Comparison of ENCODE assay signal across 13 cellular contexts in the genomic region with DNA sequence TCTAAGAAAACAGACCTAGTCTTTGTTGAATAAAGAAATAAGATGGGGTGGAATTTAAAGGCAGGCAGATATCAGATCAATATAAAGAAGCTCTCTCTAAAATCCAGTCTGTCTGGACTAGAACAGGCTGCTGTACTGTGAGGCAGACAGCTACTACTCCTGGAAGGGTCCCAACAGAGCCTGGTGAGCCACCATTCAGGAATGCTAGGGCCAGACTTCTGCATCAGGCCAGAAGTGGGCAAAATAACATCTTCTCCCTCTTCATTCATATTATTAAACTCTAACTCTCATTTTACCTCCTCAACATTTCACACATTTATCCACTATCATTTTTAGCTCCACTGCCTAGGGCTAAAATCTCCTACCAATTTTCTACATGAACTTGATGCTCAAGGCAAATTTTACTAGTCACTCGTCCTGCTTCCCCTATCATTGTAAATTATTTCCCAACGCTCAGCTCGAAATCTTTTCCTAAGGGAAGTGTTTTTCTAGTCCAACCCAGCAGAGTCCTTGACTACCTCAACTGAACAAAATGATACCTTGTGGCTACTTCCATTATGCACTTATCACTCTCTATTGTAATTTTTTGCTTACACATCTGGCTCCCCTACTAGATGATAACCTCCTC.
A peak's percentile ranks its signal among the peaks of the same experiment; 100 is the strongest.
DNase-seq lines count a peak whose midpoint lies in the region; TF ChIP-seq lines count a peak whose summit lies in the region.
"Had no signal": no experiment of that assay in that cellular context is flagged by ENCODE, and none has a peak within 500 bp of the region (broad histone marks: within the 10 kb centered on the region; RNA-seq: fewer than 3 reads in every experiment).

No MANE protein-coding gene starts in this region.

- CTCF ChIA-PET in HEK293T (lab: Yijun Ruan, JAX) = no interaction called here

- DNase-seq in HK-2 (ENCODE audit: unreplicated experiment) (peak; percentile 62), astrocyte of the hippocampus (ENCODE audit: low read depth, low spot score) (peak; percentile 93), hepatic stellate cell (ENCODE audit: low spot score) (peak; percentile 72), stromal cell of bone marrow (ENCODE audit: low read depth) (peak; percentile 77), GM13976 (ENCODE audit: low spot score) (no peak), SKM-1 treated with dmso at 0.1 percent for 144 hours (lab: John Stamatoyannopoulos, UW; ENCODE audit: unreplicated experiment) (no peak), HEK293T (ENCODE audit: extremely low spot score) (no peak), midbrain (lab: John Stamatoyannopoulos, UW) (no peak)
- DNase-seq: activated T-cell treated with anti-CD3 and anti-CD28 coated beads, Interleukin-2, amount 50 U/mL, for 24 hours; effector memory CD8-positive, alpha-beta T cell; NCI-H510A treated with DMSO at 0.1 percent for 48 hours; stimulated activated CD4-positive, alpha-beta T cell treated with anti-CD3 and anti-CD28 coated beads, Interleukin-12 subunit alpha, Interleukin-12 subunit beta, amount 100 ng/mL, for 4 hours; stimulated activated naive CD4-positive, alpha-beta T cell treated with Interleukin-2 at 50 U/mL for 16 hours had no signal

- POLR2A ChIA-PET in HEK293T (lab: Yijun Ruan, JAX) = no interaction called here

- in situ Hi-C loops in GM13976 (cut with MboI; ENCODE audit: low sequenced_read_pairs, unreplicated experiment) = no loop called here

- no peak for TF ChIP-seq CTCF in GM13976 (IDR thresholded peaks at IDR 0.05; ENCODE audit: borderline replicate concordance, control extremely low read depth, extremely low read depth, insufficient read depth, missing control alignments)

TF ChIP-seq in HEK293T, 16 proteins besides CTCF, POLR2A, EP300 and RAD21:
- no peak for TF ChIP-seq FOXA1 (IDR thresholded peaks at IDR 0.05)
- TF ChIP-seq HDGF (IDR thresholded peaks at IDR 0.05; ENCODE audit: borderline replicate concordance) = no peak
- no peak for TF ChIP-seq FOXM1 (IDR thresholded peaks at IDR 0.05; ENCODE audit: borderline replicate concordance)
- no peak for TF ChIP-seq SP1 (IDR thresholded peaks at IDR 0.05)
- no peak for TF ChIP-seq NFRKB (IDR thresholded peaks at IDR 0.05)

Comparison
In these comparisons a context has a peak if more than half of its experiments do, and no peak if none do; other contexts are left out.
1. DNase-seq: peak in HK-2 (single experiment), astrocyte of the hippocampus (single experiment), hepatic stellate cell (single experiment) and stromal cell of bone marrow (single experiment); none in GM13976 (single experiment), SKM-1 treated with dmso at 0.1 percent for 144 hours (single experiment), HEK293T (single experiment) and midbrain (single experiment).